Comparison of ENCODE assay signal across 8 cellular contexts in genomic region chr7:54841772-54842707, GRCh38.
DNase-seq lines count a peak whose midpoint lies in the region; ATAC-seq and TF ChIP-seq lines count a peak whose summit lies in the region.

No MANE protein-coding gene starts in this region.

- no peaks in the 10 kb centered on the region for H3K27me3 Mint-ChIP-seq in Calu3 (ENCODE audit: unreplicated experiment)
- no peaks in the 10 kb centered on the region for H3K27me3 Mint-ChIP-seq in T-helper 2 cell treated with Interferon-gamma antibody and Interleukin-4, amounts not matched to agents 5 μg/mL and 100 μg/mL, for 36 hours (ENCODE audit: low read depth)

- BruUV-seq in Calu3 (replicated peaks; lab: Mats Ljungman, UMichigan) = no TSS peak

- H3K4me1 ChIP-seq in lung (ENCODE audit: control insufficient read depth in 2 of 2, insufficient read depth in 2 of 2, low read length in 2 of 2) = peaks cover 0 to 4% of the 10 kb centered on the region in 2 donors

- WGBS in lung, 2 donors = 38 to 46% methylated on average over 8 of the region's 8 CpGs

- H3K27ac ChIP-seq in lung (ENCODE audit: low read depth in 1 of 2, low read length in 1 of 2) = peak overlapping the region in 1 of 2 donors; percentile 21

- no peak overlapping the region for H3K4me3 Mint-ChIP-seq in Calu3 (ENCODE audit: low read depth, unreplicated experiment)
- H3K4me3 Mint-ChIP-seq in T-helper 2 cell treated with Interferon-gamma antibody and Interleukin-4, amounts not matched to agents 5 μg/mL and 100 μg/mL, for 36 hours = no peak overlapping the region

- no peaks in the 10 kb centered on the region for H3K9me3 Mint-ChIP-seq in Calu3 (ENCODE audit: low read depth, unreplicated experiment)
- no peaks in the 10 kb centered on the region for H3K9me3 Mint-ChIP-seq in T-helper 2 cell treated with Interferon-gamma antibody and Interleukin-4, amounts not matched to agents 5 μg/mL and 100 μg/mL, for 36 hours

- no peaks in the 10 kb centered on the region for H3K36me3 ChIP-seq in lung (ENCODE audit: control insufficient read depth in 2 of 2, insufficient read depth in 2 of 2, low read length in 2 of 2)

- DNase-seq in Calu3 = peak; percentile 66
- peak; percentile 55 for DNase-seq in HuH-7 (ENCODE audit: low spot score)
- peak; percentile 91 for DNase-seq in astrocyte of the spinal cord (ENCODE audit: low read depth, low spot score)
- DNase-seq in lung (ENCODE audit: low spot score) = no peak
- no peak for DNase-seq in NCI-H1048 (lab: John Stamatoyannopoulos, UW)
- DNase-seq in T-helper 2 cell treated with Interferon-gamma antibody and Interleukin-4, amounts not matched to agents 5 μg/mL and 100 μg/mL, for 36 hours (ENCODE audit: low spot score) = no peak

- H3K36me3 Mint-ChIP-seq in Calu3 (ENCODE audit: insufficient read depth, unreplicated experiment) = no peaks in the 10 kb centered on the region
- H3K36me3 Mint-ChIP-seq in T-helper 2 cell treated with Interferon-gamma antibody and Interleukin-4, amounts not matched to agents 5 μg/mL and 100 μg/mL, for 36 hours (ENCODE audit: low read depth) = no peaks in the 10 kb centered on the region

- TF ChIP-seq CTCF in Calu3 (IDR thresholded peaks at IDR 0.05; ENCODE audit: unreplicated experiment) = peak; percentile 72
- TF ChIP-seq CTCF in astrocyte of the spinal cord (IDR thresholded peaks at IDR 0.05; ENCODE audit: low read depth, low read length) = peak; percentile 44
- TF ChIP-seq CTCF in lung (IDR thresholded peaks at IDR 0.05; ENCODE audit: control extremely low read depth, extremely low read depth) = peak; percentile 28

- H3K27me3 ChIP-seq in lung (ENCODE audit: control insufficient read depth, insufficient read depth) = no peaks in the 10 kb centered on the region

- H3K4me1 Mint-ChIP-seq in Calu3 (ENCODE audit: low read depth, unreplicated experiment) = peaks cover 32% of the 10 kb centered on the region
- H3K4me1 Mint-ChIP-seq in T-helper 2 cell treated with Interferon-gamma antibody and Interleukin-4, amounts not matched to agents 5 μg/mL and 100 μg/mL, for 36 hours (ENCODE audit: low read depth) = no peaks in the 10 kb centered on the region

- H3K27ac Mint-ChIP-seq in Calu3 (ENCODE audit: unreplicated experiment) = no peak overlapping the region
- no peak overlapping the region for H3K27ac Mint-ChIP-seq in T-helper 2 cell treated with Interferon-gamma antibody and Interleukin-4, amounts not matched to agents 5 μg/mL and 100 μg/mL, for 36 hours

- in situ Hi-C loops in astrocyte of the spinal cord (cut with HindIII; ENCODE audit: low sequenced_read_pairs) = no loop called here

- intact Hi-C loops in Calu3 (cut with micrococcal nuclease; ENCODE audit: unreplicated experiment) = no loop called here

- no peak overlapping the region for H3K4me3 ChIP-seq in astrocyte of the spinal cord (ENCODE audit: low read depth, low read length)
- H3K4me3 ChIP-seq in lung = no peak overlapping the region

- no peaks in the 10 kb centered on the region for H3K9me3 ChIP-seq in lung (ENCODE audit: control insufficient read depth in 2 of 2, insufficient read depth in 1 of 2, low read length in 1 of 2)

- CTCF ChIA-PET in Calu3 (lab: Charles Lee) = no interaction called here

- ATAC-seq in lung (ENCODE audit: insufficient read depth, low FRiP score) (no peak), HG03354 (IDR thresholded peaks at IDR 0.05; ENCODE audit: poor library complexity, severe bottlenecking, unreplicated experiment) (no peak), GM19452 (IDR thresholded peaks at IDR 0.05; ENCODE audit: unreplicated experiment) (no peak)

Comparison
In these comparisons a context has a peak if more than half of its experiments do, and no peak if none do; other contexts are left out.
1. DNase-seq: peak in Calu3 (single experiment), HuH-7 (single experiment) and astrocyte of the spinal cord (single experiment); none in lung (single experiment), NCI-H1048 (single experiment) and T-helper 2 cell treated with Interferon-gamma antibody and Interleukin-4, amounts not matched to agents 5 μg/mL and 100 μg/mL, for 36 hours (single experiment).
2. Peak in every context shown above with its lines, with median percentiles within 50 percentile points of each other: CTCF ChIP-seq.